In the genomic region with DNA sequence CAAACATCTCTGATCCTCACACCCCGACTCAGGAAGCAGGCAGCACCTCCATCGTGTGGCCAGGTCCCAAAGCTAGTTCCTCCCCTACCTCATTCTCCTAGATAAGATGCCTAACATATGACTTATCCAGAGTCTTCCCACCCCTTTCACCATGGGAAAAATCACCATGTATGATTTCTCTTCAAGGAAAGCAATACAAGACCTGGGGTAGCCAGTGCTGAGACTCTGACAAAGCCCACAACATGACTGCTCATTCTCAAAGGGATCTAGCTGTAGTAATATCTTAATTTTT, we compare ENCODE assay signal across 9 cellular contexts. TPM values are rescaled to one million over a fixed set of nuclear protein-coding genes. Genes with fewer than 3 reads are reported as not detected.
DNase-seq lines count a peak whose midpoint lies in the region; ATAC-seq and TF ChIP-seq lines count a peak whose summit lies in the region.
"Had no signal": no experiment of that assay in that cellular context is flagged by ENCODE, and none has a peak within 500 bp of the region (broad histone marks: within the 10 kb centered on the region; RNA-seq: fewer than 3 reads in every experiment).

No MANE protein-coding gene starts in this region.

- peaks cover under 1% of the 10 kb centered on the region for H3K27me3 Mint-ChIP-seq in CD4-positive, alpha-beta T cell
- no peaks in the 10 kb centered on the region for H3K27me3 Mint-ChIP-seq in chondrocyte (ENCODE audit: low read depth)
- no peaks in the 10 kb centered on the region for H3K27me3 Mint-ChIP-seq in neural crest cell (ENCODE audit: low read depth)

- H3K36me3 Mint-ChIP-seq in CD4-positive, alpha-beta T cell (ENCODE audit: low read depth) = no peaks in the 10 kb centered on the region
- H3K36me3 Mint-ChIP-seq in chondrocyte (ENCODE audit: low read depth) = no peaks in the 10 kb centered on the region
- no peaks in the 10 kb centered on the region for H3K36me3 Mint-ChIP-seq in neural crest cell (ENCODE audit: low read depth)

- H3K27me3 ChIP-seq in CD4-positive, alpha-beta T cell (ENCODE audit: control insufficient read depth, insufficient read depth, low read length) = peaks cover 3% of the 10 kb centered on the region
- H3K27me3 ChIP-seq in HUES64 (ENCODE audit: insufficient read depth, low read length) = no peaks in the 10 kb centered on the region

- CTCF ChIA-PET in CD4-positive, alpha-beta T cell (lab: Charles Lee) = interaction anchor here (0.6 to 2.1 kb wide), 20 partner anchors 8 to 179 kb away, joined by 3 to 23 read pairs (median 5); partner anchors contain the start of genes CMTM3, CMTM4, NAE1 and TK2

- no peaks in the 10 kb centered on the region for H3K9me3 ChIP-seq in CD4-positive, alpha-beta T cell (ENCODE audit: control insufficient read depth, low read length)
- no peaks in the 10 kb centered on the region for H3K9me3 ChIP-seq in HUES64 (ENCODE audit: insufficient read depth, low read depth, low read length)
- H3K9me3 ChIP-seq: mucosa of descending colon had no signal

- no peaks in the 10 kb centered on the region for H3K36me3 ChIP-seq in HUES64 (ENCODE audit: insufficient read depth, low read length)

- no peak overlapping the region for H3K9ac ChIP-seq in HUES64 (ENCODE audit: low read depth, low read length)

- WGBS in HUES64 = 62% methylated on average over 2 of the region's 2 CpGs

- intact Hi-C loops in CD4-positive, alpha-beta T cell (cut with DNase I, micrococcal nuclease) = loop anchor here in 1 of 2 experiments (5.0 kb wide), 3 partner anchors 44 to 91 kb away; partner anchors contain the start of gene CMTM4

- peaks cover 8% of the 10 kb centered on the region for H3K4me1 Mint-ChIP-seq in CD4-positive, alpha-beta T cell (ENCODE audit: low read depth)
- H3K4me1 Mint-ChIP-seq in chondrocyte (ENCODE audit: low read depth) (peaks cover 13% of the 10 kb centered on the region), neural crest cell (peaks cover 8% of the 10 kb centered on the region)

- H3K4me1 ChIP-seq in HUES64 (ENCODE audit: insufficient read depth, low read length) = peaks cover 13% of the 10 kb centered on the region

- H3K4me3 ChIP-seq in HUES64 (ENCODE audit: low read length) = peak overlapping the region; percentile 35
- H3K4me3 ChIP-seq: mucosa of descending colon had no signal

- ATAC-seq in CD4-positive, alpha-beta T cell (ENCODE audit: poor library complexity) = no peak
- ATAC-seq in GM21723 (IDR thresholded peaks at IDR 0.05; ENCODE audit: unreplicated experiment) = no peak

- peak overlapping the region; percentile 57 for H3K4me3 Mint-ChIP-seq in CD4-positive, alpha-beta T cell
- H3K4me3 Mint-ChIP-seq in chondrocyte (ENCODE audit: unreplicated experiment) = peak overlapping the region; percentile 58
- H3K4me3 Mint-ChIP-seq in neural crest cell = peak overlapping the region; percentile 48

- no peaks in the 10 kb centered on the region for H3K9me3 Mint-ChIP-seq in CD4-positive, alpha-beta T cell
- H3K9me3 Mint-ChIP-seq in chondrocyte (ENCODE audit: low read depth) (no peaks in the 10 kb centered on the region), neural crest cell (no peaks in the 10 kb centered on the region)

- no peak for DNase-seq in CD4-positive, alpha-beta T cell
- DNase-seq in chondrocyte (ENCODE audit: low spot score) (no peak), neural crest cell (ENCODE audit: low read depth, low spot score) (no peak), pons (ENCODE audit: low spot score) (no peak), retina (no peak), HK-2 (ENCODE audit: unreplicated experiment) (no peak)

- POLR2A ChIA-PET in CD4-positive, alpha-beta T cell (lab: Charles Lee) = interaction anchor here (1.0 to 1.2 kb wide), 4 partner anchors 10 to 175 kb away, joined by 3 to 7 read pairs (median 4); no protein-coding TSS in a partner anchor

- no peak overlapping the region for H3K27ac Mint-ChIP-seq in CD4-positive, alpha-beta T cell
- H3K27ac Mint-ChIP-seq in chondrocyte (ENCODE audit: unreplicated experiment) (peak overlapping the region; percentile 15), neural crest cell (ENCODE audit: unreplicated experiment) (peak overlapping the region; percentile 9)

- no peak for TF ChIP-seq CTCF in CD4-positive, alpha-beta T cell (IDR thresholded peaks at IDR 0.05)
- no peak for TF ChIP-seq CTCF in chondrocyte (IDR thresholded peaks at IDR 0.05)
- no peak for TF ChIP-seq CTCF in neural crest cell (conservative IDR thresholded peaks at IDR 0.05)

- no peak overlapping the region for H3K27ac ChIP-seq in CD4-positive, alpha-beta T cell (ENCODE audit: low read depth, low read length)
- no peak overlapping the region for H3K27ac ChIP-seq in HUES64 (ENCODE audit: low read depth, low read length)

RNA-seq across cellular contexts. Expression of gene CMTM4, which starts 45.1 kb away (rescaled TPM):
- 1 to 10 TPM; 1.1 to 1.6 TPM for total RNA-seq in CD4-positive, alpha-beta T cell
- polyA plus RNA-seq in HUES64 (2013, experiment 1 of 2) = 19.2 TPM
- 25.7 TPM for polyA plus RNA-seq in HUES64 (2013, experiment 2 of 2)
- total RNA-seq in chondrocyte (30.1 to 32.5 TPM (median 31.5 TPM) in 3 replicates), neural crest cell (31.7 and 32.5 TPM in 2 replicates)

RNA-seq across cellular contexts. Expression of gene CMTM3, which starts 46.9 kb away (rescaled TPM):
- total RNA-seq in CD4-positive, alpha-beta T cell = 10 to 100 TPM; 46.3 to 49.3 TPM
- 38.6 TPM for polyA plus RNA-seq in HUES64 (2013, experiment 1 of 2)
- polyA plus RNA-seq in HUES64 (2013, experiment 2 of 2) = 48.1 TPM
- total RNA-seq in chondrocyte (76.5 to 77.8 TPM (median 77.6 TPM) in 3 replicates), neural crest cell (89.2 and 91.6 TPM in 2 replicates)

Comparison
In these comparisons a context has a peak if more than half of its experiments do, and no peak if none do; other contexts are left out.
1. RNA of gene CMTM4, which starts 45.1 kb away (total RNA-seq): 31.7 to 32.5 TPM in neural crest cell and 30.1 to 32.5 TPM in chondrocyte; 1.1 to 1.6 TPM in CD4-positive, alpha-beta T cell; every median in the first group is over 10 times any median in the second.
2. Peak in every context shown above with its lines, with median percentiles within 50 percentile points of each other: H3K4me3 Mint-ChIP-seq.